Comparison of ENCODE assay signal across 1 cellular context in the genomic region with DNA sequence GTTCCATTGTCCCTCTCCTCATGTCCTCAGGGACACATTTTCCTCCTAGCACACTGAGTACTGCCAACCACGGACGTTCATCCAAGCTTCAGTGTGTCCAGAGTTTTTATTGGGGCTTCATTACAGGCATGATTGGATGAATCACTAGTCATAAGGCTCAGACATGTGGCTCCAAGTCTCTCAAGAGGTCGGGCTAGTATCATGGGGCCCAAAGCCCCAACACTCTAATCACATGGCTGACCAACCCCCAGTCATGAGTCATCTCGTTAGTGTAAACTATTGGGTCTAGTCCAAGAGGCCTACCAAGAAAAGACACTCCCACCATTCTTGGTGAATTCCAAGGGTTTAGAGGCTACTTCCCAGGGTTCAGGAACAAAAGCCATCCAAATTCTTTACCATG.
TF ChIP-seq lines count a peak whose summit lies in the region.

No MANE protein-coding gene starts in this region.

TF ChIP-seq in HEK293, 187 proteins besides CTCF, POLR2A, EP300 and RAD21 (continued from another document):
- TF ChIP-seq, protein P1, sequence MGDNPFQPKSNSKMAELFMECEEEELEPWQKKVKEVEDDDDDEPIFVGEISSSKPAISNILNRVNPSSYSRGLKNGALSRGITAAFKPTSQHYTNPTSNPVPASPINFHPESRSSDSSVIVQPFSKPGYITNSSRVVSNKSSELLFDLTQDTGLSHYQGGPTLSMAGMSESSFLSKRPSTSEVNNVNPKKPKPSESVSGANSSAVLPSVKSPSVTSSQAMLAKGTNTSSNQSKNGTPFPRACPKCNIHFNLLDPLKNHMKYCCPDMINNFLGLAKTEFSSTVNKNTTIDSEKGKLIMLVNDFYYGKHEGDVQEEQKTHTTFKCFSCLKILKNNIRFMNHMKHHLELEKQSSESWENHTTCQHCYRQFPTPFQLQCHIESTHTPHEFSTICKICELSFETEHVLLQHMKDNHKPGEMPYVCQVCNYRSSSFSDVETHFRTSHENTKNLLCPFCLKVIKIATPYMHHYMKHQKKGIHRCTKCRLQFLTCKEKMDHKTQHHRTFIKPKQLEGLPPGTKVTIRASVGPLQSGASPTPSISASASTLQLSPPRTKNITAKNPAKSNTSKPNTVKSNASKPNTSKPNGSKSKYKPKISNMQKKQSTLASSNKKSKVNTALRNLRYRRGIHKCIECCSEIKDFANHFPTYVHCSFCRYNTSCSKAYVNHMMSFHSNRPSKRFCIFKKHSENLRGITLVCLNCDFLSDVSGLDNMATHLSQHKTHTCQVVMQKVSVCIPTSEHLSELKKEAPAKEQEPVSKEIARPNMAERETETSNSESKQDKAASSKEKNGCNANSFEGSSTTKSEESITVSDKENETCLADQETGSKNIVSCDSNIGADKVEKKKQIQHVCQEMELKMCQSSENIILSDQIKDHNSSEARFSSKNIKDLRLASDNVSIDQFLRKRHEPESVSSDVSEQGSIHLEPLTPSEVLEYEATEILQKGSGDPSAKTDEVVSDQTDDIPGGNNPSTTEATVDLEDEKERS (tag by site-specific recombination; IDR thresholded peaks at IDR 0.05) = 0 out of 2 replicates have a peak, but pooled peaks have one; percentile 42
- TF ChIP-seq, protein P2, sequence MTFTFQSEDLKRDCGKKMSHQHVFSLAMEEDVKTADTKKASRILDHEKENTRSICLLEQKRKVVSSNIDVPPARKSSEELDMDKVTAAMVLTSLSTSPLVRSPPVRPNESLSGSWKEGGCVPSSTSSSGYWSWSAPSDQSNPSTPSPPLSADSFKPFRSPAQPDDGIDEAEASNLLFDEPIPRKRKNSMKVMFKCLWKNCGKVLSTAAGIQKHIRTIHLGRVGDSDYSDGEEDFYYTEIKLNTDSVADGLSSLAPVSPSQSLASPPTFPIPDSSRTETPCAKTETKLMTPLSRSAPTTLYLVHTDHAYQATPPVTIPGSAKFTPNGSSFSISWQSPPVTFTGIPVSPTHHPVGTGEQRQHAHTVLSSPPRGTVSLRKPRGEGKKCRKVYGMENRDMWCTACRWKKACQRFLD (tag by site-specific recombination; IDR thresholded peaks at IDR 0.05) = no peak
- TF ChIP-seq ZBTB21 (tag by site-specific recombination; IDR thresholded peaks at IDR 0.05) (peak; percentile 33; the same call in 1 of the 2 replicates), SETDB1 (IDR thresholded peaks at IDR 0.05; ENCODE audit: insufficient read length, low read length) (peak; percentile 45), ZNF777 (tag by site-specific recombination; IDR thresholded peaks at IDR 0.05; ENCODE audit: borderline replicate concordance) (no peak), KLF16 (tag by site-specific recombination; IDR thresholded peaks at IDR 0.05) (no peak), ZSCAN16 (tag by site-specific recombination; IDR thresholded peaks at IDR 0.05) (no peak), SP2 (tag by site-specific recombination; IDR thresholded peaks at IDR 0.05) (peak; percentile 12; the same call in 1 of the 2 replicates), ZNF660 (tag by site-specific recombination; IDR thresholded peaks at IDR 0.05) (no peak), ZNF341 (tag by site-specific recombination; IDR thresholded peaks at IDR 0.05; ENCODE audit: low read depth) (no peak), ZNF394 (tag by site-specific recombination; IDR thresholded peaks at IDR 0.05; ENCODE audit: borderline replicate concordance) (no peak), GLIS1 (tag by site-specific recombination; IDR thresholded peaks at IDR 0.05) (no peak), REPIN1 (tag by site-specific recombination; IDR thresholded peaks at IDR 0.05; ENCODE audit: low read depth) (no peak), ZNF558 (tag by site-specific recombination; IDR thresholded peaks at IDR 0.05) (peak; percentile 65), TCF7L2 (IDR thresholded peaks at IDR 0.05; ENCODE audit: borderline replicate concordance, low read depth, low read length) (no peak), ZNF701 (tag by site-specific recombination; IDR thresholded peaks at IDR 0.05) (no peak)
- TF ChIP-seq, protein P3, sequence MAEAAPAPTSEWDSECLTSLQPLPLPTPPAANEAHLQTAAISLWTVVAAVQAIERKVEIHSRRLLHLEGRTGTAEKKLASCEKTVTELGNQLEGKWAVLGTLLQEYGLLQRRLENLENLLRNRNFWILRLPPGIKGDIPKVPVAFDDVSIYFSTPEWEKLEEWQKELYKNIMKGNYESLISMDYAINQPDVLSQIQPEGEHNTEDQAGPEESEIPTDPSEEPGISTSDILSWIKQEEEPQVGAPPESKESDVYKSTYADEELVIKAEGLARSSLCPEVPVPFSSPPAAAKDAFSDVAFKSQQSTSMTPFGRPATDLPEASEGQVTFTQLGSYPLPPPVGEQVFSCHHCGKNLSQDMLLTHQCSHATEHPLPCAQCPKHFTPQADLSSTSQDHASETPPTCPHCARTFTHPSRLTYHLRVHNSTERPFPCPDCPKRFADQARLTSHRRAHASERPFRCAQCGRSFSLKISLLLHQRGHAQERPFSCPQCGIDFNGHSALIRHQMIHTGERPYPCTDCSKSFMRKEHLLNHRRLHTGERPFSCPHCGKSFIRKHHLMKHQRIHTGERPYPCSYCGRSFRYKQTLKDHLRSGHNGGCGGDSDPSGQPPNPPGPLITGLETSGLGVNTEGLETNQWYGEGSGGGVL (tag by site-specific recombination; IDR thresholded peaks at IDR 0.05) = 0 out of 2 replicates have a peak, but pooled peaks have one; percentile 15
TF ChIP-seq in HEK293: peak in this region for 6.
